8 cellular contexts compared by ENCODE assay signal in genomic region chr19:45446295-45446694, GRCh38. TPM values are rescaled to one million over a fixed set of nuclear protein-coding genes. Genes with fewer than 3 reads are reported as not detected.
DNase-seq lines count a peak whose midpoint lies in the region; ATAC-seq and TF ChIP-seq lines count a peak whose summit lies in the region.

No MANE protein-coding gene starts in this region.

- TF ChIP-seq POLR2A in esophagus squamous epithelium (IDR thresholded peaks at IDR 0.05) = no peak
- no peak for TF ChIP-seq POLR2A in testis (IDR thresholded peaks at IDR 0.05)

- CTCF ChIA-PET in PC-3 (lab: Charles Lee) = interaction anchor here (0.7 to 1.0 kb wide), 2 partner anchors 8 to 32 kb away, joined by 3 read pairs; no protein-coding TSS in a partner anchor

- no peaks in the 10 kb centered on the region for H3K9me2 ChIP-seq in PC-3 (replicated peaks; ENCODE audit: low read length)

- H3K4me2 ChIP-seq in PC-3 (ENCODE audit: low read length) = no peak overlapping the region

- H3K36me3 Mint-ChIP-seq in activated T-helper 2 cell treated with anti-CD3 and anti-CD28 coated beads, Interferon-gamma antibody, Interleukin-2, Interleukin-4, amounts not matched to agents 10 μg/mL and 5 μg/mL and 100 μg/mL, durations not matched to agents 14 hours and 24 hours and 36 hours (ENCODE audit: low read depth) = no peaks in the 10 kb centered on the region

- H3K36me3 ChIP-seq in left ventricle myocardium inferior = no peaks in the 10 kb centered on the region
- no peaks in the 10 kb centered on the region for H3K36me3 ChIP-seq in PC-3 (ENCODE audit: low read depth, low read length)
- H3K36me3 ChIP-seq in esophagus squamous epithelium = no peaks in the 10 kb centered on the region
- no peaks in the 10 kb centered on the region for H3K36me3 ChIP-seq in testis (ENCODE audit: low read depth, missing control alignments)

- WGBS in esophagus squamous epithelium, 2 donors = 43 to 84% methylated on average over 4 of the region's 6 CpGs
- WGBS in testis, 2 donors = 79 to 88% methylated on average over 6 of the region's 6 CpGs

- H3K9me3 ChIP-seq in left ventricle myocardium inferior (replicated peaks) (no peaks in the 10 kb centered on the region), PC-3 (ENCODE audit: low read length) (no peaks in the 10 kb centered on the region), esophagus squamous epithelium (no peaks in the 10 kb centered on the region), testis (no peaks in the 10 kb centered on the region)

- DNase-seq in left ventricle myocardium inferior (no peak), left cardiac atrium (no peak), PC-3 (peak; percentile 44), esophagus squamous epithelium (lab: John Stamatoyannopoulos, UW) (no peak), omental fat pad (ENCODE audit: low spot score) (no peak), testis (no peak), globus pallidus (ENCODE audit: low spot score) (no peak)
- DNase-seq in activated T-helper 2 cell treated with anti-CD3 and anti-CD28 coated beads, Interferon-gamma antibody, Interleukin-2, Interleukin-4, amounts not matched to agents 10 μg/mL and 5 μg/mL and 100 μg/mL, durations not matched to agents 14 hours and 24 hours and 36 hours (ENCODE audit: low spot score) = no peak

- H3K27ac ChIP-seq in left ventricle myocardium inferior (replicated peaks) = no peak overlapping the region
- H3K27ac ChIP-seq in PC-3 (ENCODE audit: low read length) = no peak overlapping the region
- H3K27ac ChIP-seq in esophagus squamous epithelium = peak overlapping the region; percentile 88 to 97 (median 90)
- no peak overlapping the region for H3K27ac ChIP-seq in testis

- H3K4me3 Mint-ChIP-seq in activated T-helper 2 cell treated with anti-CD3 and anti-CD28 coated beads, Interferon-gamma antibody, Interleukin-2, Interleukin-4, amounts not matched to agents 10 μg/mL and 5 μg/mL and 100 μg/mL, durations not matched to agents 14 hours and 24 hours and 36 hours (ENCODE audit: low read depth) = no peak overlapping the region

- intact Hi-C loops in left ventricle myocardium inferior (cut with micrococcal nuclease) (no loop called here), left cardiac atrium (cut with DNase I) (no loop called here), PC-3 (cut with micrococcal nuclease) (no loop called here), esophagus squamous epithelium (cut with DNase I) (no loop called here), testis (cut with DNase I; ENCODE audit: low total_unique reads) (no loop called here)
- intact Hi-C loops in activated T-helper 2 cell treated with anti-CD3 and anti-CD28 coated beads, Interferon-gamma antibody, Interleukin-2, Interleukin-4, amounts not matched to agents 10 μg/mL and 5 μg/mL and 100 μg/mL, durations not matched to agents 14 hours and 24 hours and 36 hours (cut with micrococcal nuclease) = no loop called here

- no peaks in the 10 kb centered on the region for H3K27me3 Mint-ChIP-seq in activated T-helper 2 cell treated with anti-CD3 and anti-CD28 coated beads, Interferon-gamma antibody, Interleukin-2, Interleukin-4, amounts not matched to agents 10 μg/mL and 5 μg/mL and 100 μg/mL, durations not matched to agents 14 hours and 24 hours and 36 hours (ENCODE audit: low read depth)

- H3K27me3 ChIP-seq in left ventricle myocardium inferior (ENCODE audit: low read depth) (no peaks in the 10 kb centered on the region), PC-3 (ENCODE audit: low read length) (no peaks in the 10 kb centered on the region), esophagus squamous epithelium (no peaks in the 10 kb centered on the region), testis (no peaks in the 10 kb centered on the region)

- no peaks in the 10 kb centered on the region for H3F3A ChIP-seq in PC-3 (ENCODE audit: low read length, unreplicated experiment)

- H3K79me2 ChIP-seq in PC-3 (ENCODE audit: low read length) = no peaks in the 10 kb centered on the region

- H2AFZ ChIP-seq in PC-3 (ENCODE audit: low read length) = no peak overlapping the region

- peaks cover 38% of the 10 kb centered on the region for H3K4me1 Mint-ChIP-seq in activated T-helper 2 cell treated with anti-CD3 and anti-CD28 coated beads, Interferon-gamma antibody, Interleukin-2, Interleukin-4, amounts not matched to agents 10 μg/mL and 5 μg/mL and 100 μg/mL, durations not matched to agents 14 hours and 24 hours and 36 hours (ENCODE audit: low read depth)

- no peak overlapping the region for H3K4me3 ChIP-seq in left ventricle myocardium inferior
- no peak overlapping the region for H3K4me3 ChIP-seq in PC-3 (ENCODE audit: low read length)
- H3K4me3 ChIP-seq in esophagus squamous epithelium = no peak overlapping the region
- no peak overlapping the region for H3K4me3 ChIP-seq in testis

- BruUV-seq in PC-3 (replicated peaks; lab: Mats Ljungman, UMichigan) = no TSS peak

- TF ChIP-seq CTCF in left ventricle myocardium inferior (IDR thresholded peaks at IDR 0.05; ENCODE audit: borderline replicate concordance) (peak; percentile 19), PC-3 (conservative IDR thresholded peaks at IDR 0.05; ENCODE audit: low read depth, low read length) (peak; percentile 54), esophagus squamous epithelium (IDR thresholded peaks at IDR 0.05) (peak in 2 of 6 experiments; percentile 28 to 30), omental fat pad (IDR thresholded peaks at IDR 0.05) (no peak), testis (IDR thresholded peaks at IDR 0.05) (no peak)

- H3K9me3 Mint-ChIP-seq in activated T-helper 2 cell treated with anti-CD3 and anti-CD28 coated beads, Interferon-gamma antibody, Interleukin-2, Interleukin-4, amounts not matched to agents 10 μg/mL and 5 μg/mL and 100 μg/mL, durations not matched to agents 14 hours and 24 hours and 36 hours = no peaks in the 10 kb centered on the region

- no peak overlapping the region for H3K27ac Mint-ChIP-seq in activated T-helper 2 cell treated with anti-CD3 and anti-CD28 coated beads, Interferon-gamma antibody, Interleukin-2, Interleukin-4, amounts not matched to agents 10 μg/mL and 5 μg/mL and 100 μg/mL, durations not matched to agents 14 hours and 24 hours and 36 hours

- H3K4me1 ChIP-seq in left ventricle myocardium inferior = peaks cover 49% of the 10 kb centered on the region
- peaks cover 27% of the 10 kb centered on the region for H3K4me1 ChIP-seq in PC-3 (ENCODE audit: insufficient read depth, low read length)
- peaks cover 33 to 84% (median 56%) of the 10 kb centered on the region in 3 donors for H3K4me1 ChIP-seq in esophagus squamous epithelium
- H3K4me1 ChIP-seq in testis = peaks cover 12% of the 10 kb centered on the region

- ATAC-seq in left cardiac atrium (no peak), PC-3 (no peak), omental fat pad (ENCODE audit: low FRiP score) (no peak)

- H4K20me1 ChIP-seq in PC-3 (ENCODE audit: low read length) = no peaks in the 10 kb centered on the region

- POLR2A ChIA-PET in PC-3 (lab: Charles Lee; ENCODE audit: unreplicated experiment) = no interaction called here

- no peak overlapping the region for H3K9ac ChIP-seq in PC-3 (ENCODE audit: low read length)

RNA-seq across cellular contexts. Expression of gene FOSB, which starts 21.5 kb away (rescaled TPM):
- total RNA-seq in left ventricle myocardium inferior (0.33 TPM), left cardiac atrium (1 to 10 TPM; 1.5 to 5.5 TPM), PC-3 (2014; rRNA removed) (35.8 and 60.5 TPM in 2 replicates), esophagus squamous epithelium (1 to 10 TPM; 1.7 to 4.6 (median 2.5) TPM), omental fat pad (100 to 1,000 TPM; 306 to 713 (median 395) TPM), testis (1 to 10 TPM; 1.2 to 3.9 TPM)
- 10.2 and 10.9 TPM in 2 replicates for total RNA-seq in activated T-helper 2 cell treated with anti-CD3 and anti-CD28 coated beads, Interferon-gamma antibody, Interleukin-2, Interleukin-4, amounts not matched to agents 10 μg/mL and 5 μg/mL and 100 μg/mL, durations not matched to agents 14 hours and 24 hours and 36 hours
- polyA plus RNA-seq in testis (ENCODE audit: insufficient read depth, low read depth, low replicate concordance) = 22.7 TPM

RNA-seq across cellular contexts. Expression of gene ERCC1, which starts 22.6 kb away (rescaled TPM):
- total RNA-seq in left ventricle myocardium inferior (108 TPM), left cardiac atrium (100 to 1,000 TPM; 105 to 140 TPM), PC-3 (2014; rRNA removed) (56.2 and 57.3 TPM in 2 replicates), esophagus squamous epithelium (10 to 100 TPM; 27.7 to 80.9 (median 48.5) TPM), omental fat pad (10 to 100 TPM; 63.7 to 93.8 (median 76.5) TPM), testis (10 to 100 TPM; 71.8 to 95.7 TPM)
- 114 and 118 TPM in 2 replicates for total RNA-seq in activated T-helper 2 cell treated with anti-CD3 and anti-CD28 coated beads, Interferon-gamma antibody, Interleukin-2, Interleukin-4, amounts not matched to agents 10 μg/mL and 5 μg/mL and 100 μg/mL, durations not matched to agents 14 hours and 24 hours and 36 hours
- polyA plus RNA-seq in testis (ENCODE audit: insufficient read depth, low read depth, low replicate concordance) = 112 TPM

RNA-seq across cellular contexts. Expression of gene POLR1G, which starts 39.9 kb away (rescaled TPM):
- total RNA-seq in left ventricle myocardium inferior (5.2 TPM), left cardiac atrium (1 to 10 TPM; 4.6 to 5.5 TPM), PC-3 (2014; rRNA removed) (25.9 and 43.0 TPM in 2 replicates), esophagus squamous epithelium (10 to 100 TPM in 1 of 4 donors, 1 to 10 TPM in 3; 7.3 to 12.4 (median 9.8) TPM), omental fat pad (10 to 100 TPM in 1 of 4 donors, 1 to 10 TPM in 3; 5.2 to 29.8 (median 6.3) TPM), testis (10 to 100 TPM; 10.2 to 12.1 TPM)
- total RNA-seq in activated T-helper 2 cell treated with anti-CD3 and anti-CD28 coated beads, Interferon-gamma antibody, Interleukin-2, Interleukin-4, amounts not matched to agents 10 μg/mL and 5 μg/mL and 100 μg/mL, durations not matched to agents 14 hours and 24 hours and 36 hours = 16.1 and 16.7 TPM in 2 replicates
- 5.8 TPM for polyA plus RNA-seq in testis (ENCODE audit: insufficient read depth, low read depth, low replicate concordance)

RNA-seq across cellular contexts. Expression of gene PPP1R13L, which starts 41.4 kb away (rescaled TPM):
- total RNA-seq in left ventricle myocardium inferior (207 TPM), left cardiac atrium (100 to 1,000 TPM; 123 to 143 TPM), PC-3 (2014; rRNA removed) (28.6 and 36.4 TPM in 2 replicates), esophagus squamous epithelium (100 to 1,000 TPM in 2 of 4 donors, 10 to 100 TPM in 2; 53.1 to 166 (median 87.8) TPM), omental fat pad (10 to 100 TPM; 13.7 to 20.0 (median 15.6) TPM), testis (10 to 100 TPM in 1 of 2 donors, 1 to 10 TPM in 1; 9.7 to 12.2 TPM)
- total RNA-seq in activated T-helper 2 cell treated with anti-CD3 and anti-CD28 coated beads, Interferon-gamma antibody, Interleukin-2, Interleukin-4, amounts not matched to agents 10 μg/mL and 5 μg/mL and 100 μg/mL, durations not matched to agents 14 hours and 24 hours and 36 hours = 12.8 and 16.6 TPM in 2 replicates
- 13.3 TPM for polyA plus RNA-seq in testis (ENCODE audit: insufficient read depth, low read depth, low replicate concordance)

RNA-seq across cellular contexts. Expression of gene RTN2, which starts 50.6 kb away (rescaled TPM):
- total RNA-seq in left ventricle myocardium inferior (19.1 TPM), left cardiac atrium (10 to 100 TPM; 13.0 to 16.3 TPM), PC-3 (2014; rRNA removed) (9.5 and 12.9 TPM in 2 replicates), esophagus squamous epithelium (1 to 10 TPM; 1.9 to 7.2 (median 4.2) TPM), omental fat pad (1 to 10 TPM; 3.8 to 9.4 (median 7.0) TPM), testis (1 to 10 TPM; 5.2 to 5.3 TPM)
- 4.0 and 8.1 TPM in 2 replicates for total RNA-seq in activated T-helper 2 cell treated with anti-CD3 and anti-CD28 coated beads, Interferon-gamma antibody, Interleukin-2, Interleukin-4, amounts not matched to agents 10 μg/mL and 5 μg/mL and 100 μg/mL, durations not matched to agents 14 hours and 24 hours and 36 hours
- 4.2 TPM for polyA plus RNA-seq in testis (ENCODE audit: insufficient read depth, low read depth, low replicate concordance)

Comparison
In these comparisons a context has a peak if more than half of its experiments do, and no peak if none do; other contexts are left out.
1. H3K27ac ChIP-seq: peak in esophagus squamous epithelium (4 of 4); none in left ventricle myocardium inferior (single experiment), PC-3 (single experiment) and testis (0 of 2).
2. CTCF ChIP-seq: peak in left ventricle myocardium inferior (single experiment) and PC-3 (single experiment); none in omental fat pad (0 of 3) and testis (0 of 3).